ENCODE assay signal across 8 cellular contexts in genomic region chr12:84874125-84874824, GRCh38. TPM values are rescaled to one million over a fixed set of nuclear protein-coding genes. Genes with fewer than 3 reads are reported as not detected.
DNase-seq lines count a peak whose midpoint lies in the region; ATAC-seq and TF ChIP-seq lines count a peak whose summit lies in the region.

No MANE protein-coding gene starts in this region.

- no peak overlapping the region for H3K27ac ChIP-seq in coronary artery

- H3K4me3 ChIP-seq in coronary artery: no peak overlapping the region

- H3K27ac Mint-ChIP-seq in type B pancreatic cell: no peak overlapping the region

- no peaks in the 10 kb centered on the region for H3K36me3 Mint-ChIP-seq in type B pancreatic cell

- no peaks in the 10 kb centered on the region for H3K27me3 Mint-ChIP-seq in type B pancreatic cell

- H3K9me3 Mint-ChIP-seq in type B pancreatic cell: no peaks in the 10 kb centered on the region

- TF ChIP-seq CTCF in type B pancreatic cell (conservative IDR thresholded peaks at IDR 0.05): peak; percentile 95
- no peak for TF ChIP-seq CTCF in coronary artery (IDR thresholded peaks at IDR 0.05)

- peak; percentile 96 for ATAC-seq in GM19455 (IDR thresholded peaks at IDR 0.05; ENCODE audit: unreplicated experiment)
- peak; percentile 97 for ATAC-seq in HG03432 (IDR thresholded peaks at IDR 0.05; ENCODE audit: unreplicated experiment)

- no peaks in the 10 kb centered on the region for H3K4me1 Mint-ChIP-seq in type B pancreatic cell (ENCODE audit: unreplicated experiment)

- no peak overlapping the region for H3K4me3 Mint-ChIP-seq in type B pancreatic cell

- DNase-seq in DMS79 (lab: John Stamatoyannopoulos, UW) (peak; percentile 1), NCI-H345 treated with DMSO at 0.1 percent for 48 hours (lab: John Stamatoyannopoulos, UW; ENCODE audit: unreplicated experiment) (peak; percentile 59), astrocyte of the hippocampus (ENCODE audit: low read depth, low spot score) (peak; percentile 63), iris pigment epithelial cell (ENCODE audit: low read depth) (peak; percentile 73), type B pancreatic cell (ENCODE audit: extremely low spot score, unreplicated experiment) (no peak), coronary artery (ENCODE audit: low spot score) (no peak)

RNA-seq across cellular contexts. Expression of gene SLC6A15, which starts 38.3 kb away (rescaled TPM):
- total RNA-seq in type B pancreatic cell (ENCODE audit: low replicate concordance): 1.4 and 14.8 TPM in 2 replicates

Comparison
In these comparisons a context has a peak if more than half of its experiments do, and no peak if none do; other contexts are left out.
1. DNase-seq: peak in DMS79 (single experiment), NCI-H345 treated with DMSO at 0.1 percent for 48 hours (single experiment), astrocyte of the hippocampus (single experiment) and iris pigment epithelial cell (single experiment); none in type B pancreatic cell (single experiment) and coronary artery (single experiment).